In the genomic region with DNA sequence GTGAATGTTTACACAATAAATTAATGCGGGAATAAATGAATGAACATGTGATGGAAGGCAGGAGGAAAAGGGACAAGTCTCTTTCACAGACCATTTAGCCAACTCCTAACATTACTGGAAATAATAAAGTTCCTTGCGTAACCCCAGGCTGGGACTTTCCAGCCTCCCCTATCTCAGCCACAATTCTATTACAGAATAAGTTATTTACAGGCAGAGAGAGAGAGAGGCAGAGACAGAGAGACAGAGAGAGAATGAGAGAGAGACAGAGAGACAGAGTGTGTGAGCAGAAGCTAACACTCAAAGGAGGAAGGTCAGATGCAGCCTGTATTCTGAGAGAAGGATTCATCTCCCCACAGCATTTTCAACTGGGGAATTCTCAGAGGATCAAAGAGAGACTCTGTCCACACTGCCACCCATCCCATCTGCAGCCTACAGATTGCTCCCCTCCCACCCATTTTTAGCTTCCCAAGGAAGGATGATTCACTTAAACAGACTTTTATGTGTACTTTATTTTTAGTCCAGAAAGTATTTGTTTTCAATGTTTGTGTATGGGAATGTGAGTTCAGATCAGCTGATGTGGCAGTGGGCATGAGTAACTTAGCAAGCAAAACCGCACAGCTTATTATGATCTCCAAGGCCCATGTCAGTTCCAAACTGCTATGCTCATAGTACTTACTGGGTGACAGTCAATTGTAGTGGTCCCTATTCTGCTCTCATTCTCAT, we compare ENCODE assay signal across 1 cellular context.
TF ChIP-seq lines count a peak whose summit lies in the region.

No MANE protein-coding gene starts in this region.

TF ChIP-seq in HEK293, 187 proteins besides CTCF, POLR2A, EP300 and RAD21 (continued from another document):
- TF ChIP-seq, protein P1, sequence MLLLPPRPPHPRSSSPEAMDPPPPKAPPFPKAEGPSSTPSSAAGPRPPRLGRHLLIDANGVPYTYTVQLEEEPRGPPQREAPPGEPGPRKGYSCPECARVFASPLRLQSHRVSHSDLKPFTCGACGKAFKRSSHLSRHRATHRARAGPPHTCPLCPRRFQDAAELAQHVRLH (tag by site-specific recombination; IDR thresholded peaks at IDR 0.05), result no peak
- TF ChIP-seq MYNN (tag by site-specific recombination; IDR thresholded peaks at IDR 0.05; ENCODE audit: borderline replicate concordance), result no peak
